Comparison of ENCODE assay signal across 10 cellular contexts in the genomic region with DNA sequence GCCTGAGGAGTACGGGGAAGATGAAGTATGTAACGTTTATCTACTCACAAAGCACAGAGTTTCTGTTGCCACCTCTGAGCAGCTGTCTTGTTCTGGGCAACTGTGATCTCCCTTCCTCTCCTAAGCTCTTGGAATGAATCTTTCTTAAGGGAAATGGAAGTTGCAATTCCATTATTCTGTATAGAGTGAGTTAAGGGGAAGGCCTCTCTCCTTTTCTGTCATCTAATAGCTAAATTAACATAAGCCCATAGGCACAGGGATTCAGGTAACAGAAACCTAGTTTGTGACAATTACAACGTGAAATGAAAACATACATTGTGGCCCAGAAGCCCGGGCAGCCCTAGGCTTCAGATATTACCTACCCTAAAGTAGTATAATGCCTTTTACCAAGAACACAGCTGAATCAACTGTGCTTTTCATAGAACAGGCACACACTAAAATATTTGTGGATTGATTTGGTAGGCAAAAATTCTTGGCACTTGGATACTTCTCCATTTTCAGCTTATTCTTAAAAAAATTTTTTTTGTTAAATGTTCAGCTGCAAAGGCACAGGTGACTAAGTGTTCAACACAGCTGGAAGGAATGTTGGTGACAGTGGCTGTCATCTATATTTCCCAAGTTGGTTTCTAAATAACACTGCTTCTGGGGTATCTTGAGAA. TPM values are rescaled to one million over a fixed set of nuclear protein-coding genes. Genes with fewer than 3 reads are reported as not detected.
DNase-seq lines count a peak whose midpoint lies in the region; ATAC-seq and TF ChIP-seq lines count a peak whose summit lies in the region.
"Had no signal": no experiment of that assay in that cellular context is flagged by ENCODE, and none has a peak within 500 bp of the region (broad histone marks: within the 10 kb centered on the region; RNA-seq: fewer than 3 reads in every experiment).

No MANE protein-coding gene starts in this region.

- peaks cover 6% of the 10 kb centered on the region for H3K36me3 Mint-ChIP-seq in nephron progenitor cell (ENCODE audit: low read depth)

- intact Hi-C loops in ascending aorta (cut with DNase I): no loop called here

- H3K4me3 Mint-ChIP-seq in nephron progenitor cell: no peak overlapping the region
- H3K4me3 Mint-ChIP-seq: H9 had no signal

- H3K27ac Mint-ChIP-seq in nephron progenitor cell: peak overlapping the region; percentile 5
- H3K27ac Mint-ChIP-seq: H9 had no signal

- no peak overlapping the region for H3K4me3 ChIP-seq in AG10803 (ENCODE audit: low read length)
- H3K4me3 ChIP-seq in ascending aorta: peak overlapping the region in 1 of 2 donors; percentile 22

- H3K9me3 Mint-ChIP-seq in nephron progenitor cell: no peaks in the 10 kb centered on the region
- H3K9me3 Mint-ChIP-seq: H9 had no signal

- DNase-seq in AG10803 (ENCODE audit: low read depth): peak; percentile 25
- DNase-seq in ascending aorta (ENCODE audit: low spot score in 2 of 2): no peak
- DNase-seq in nephron progenitor cell: no peak
- no peak for DNase-seq in stimulated activated CD4-positive, alpha-beta T cell treated with anti-CD3 and anti-CD28 coated beads, Interleukin-1b, Interleukin-23, amount 100 ng/mL, for 48 hours
- DNase-seq in NCI-H526 (lab: John Stamatoyannopoulos, UW): no peak
- DNase-seq in DMS114 treated with DMSO at 0.1 percent for 48 hours (lab: John Stamatoyannopoulos, UW; ENCODE audit: unreplicated experiment): no peak
- no peak for DNase-seq in NCI-H524 treated with DMSO at 0.1 percent for 48 hours (lab: John Stamatoyannopoulos, UW)
- DNase-seq: H9, NCI-H446 had no signal

- H3K27ac ChIP-seq in ascending aorta: peak overlapping the region; percentile 79 to 97

- peak; percentile 0 for ATAC-seq in HG02885 (IDR thresholded peaks at IDR 0.05; ENCODE audit: poor library complexity, unreplicated experiment)

- H3K36me3 ChIP-seq in ascending aorta: no peaks in the 10 kb centered on the region

- TF ChIP-seq CTCF in AG10803 (conservative IDR thresholded peaks at IDR 0.05; ENCODE audit: low read length) (no peak), ascending aorta (IDR thresholded peaks at IDR 0.05) (no peak), nephron progenitor cell (IDR thresholded peaks at IDR 0.05) (no peak)

- no peaks in the 10 kb centered on the region for H3K27me3 Mint-ChIP-seq in nephron progenitor cell (ENCODE audit: low read depth, poor library complexity)

- H3K4me1 Mint-ChIP-seq in nephron progenitor cell: peaks cover 61% of the 10 kb centered on the region

- no peaks in the 10 kb centered on the region for H3K9me3 ChIP-seq in ascending aorta

- H3K4me1 ChIP-seq in ascending aorta: peaks cover 21 to 47% of the 10 kb centered on the region in 2 donors

- no peaks in the 10 kb centered on the region for H3K27me3 ChIP-seq in ascending aorta

RNA-seq across cellular contexts. Expression of a gene that starts 3.8 kb away (rescaled TPM):
- 10.3 TPM for total RNA-seq in ascending aorta

RNA-seq across cellular contexts. Expression of a gene that starts 51.0 kb away (rescaled TPM):
- total RNA-seq in ascending aorta: 1.5 TPM

RNA-seq across cellular contexts. Expression of a gene that starts 51.5 kb away (rescaled TPM):
- 49.6 TPM for total RNA-seq in ascending aorta
